ENCODE assay signal across 1 cellular context in the genomic region with DNA sequence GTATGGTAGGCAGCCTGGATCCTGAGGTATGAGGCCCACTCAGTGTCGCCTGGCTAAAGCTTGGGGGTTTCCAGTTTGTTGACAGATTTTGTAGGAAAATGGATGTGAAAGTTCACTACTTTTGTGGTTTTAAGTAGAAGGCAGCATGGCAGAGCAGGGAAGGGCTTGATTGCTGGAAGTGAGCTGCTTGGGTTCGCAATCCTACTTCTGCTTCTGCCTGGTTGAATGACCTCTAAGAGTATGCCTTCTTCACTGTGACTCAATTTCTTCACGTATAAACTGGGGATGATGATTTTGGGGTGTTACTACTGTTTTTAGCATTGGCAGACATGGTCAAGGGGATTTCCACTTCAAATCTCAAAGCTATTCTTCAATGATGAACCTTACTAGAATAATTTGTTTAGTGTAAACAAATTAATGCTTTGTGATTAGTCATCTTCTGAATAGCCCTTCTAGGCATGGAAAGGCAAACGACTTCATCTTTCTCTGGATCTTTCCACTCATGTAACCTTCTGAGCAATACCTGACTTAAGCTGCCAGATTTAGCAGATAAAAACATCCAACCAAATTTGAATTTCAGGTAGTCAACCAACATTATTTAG.
TF ChIP-seq lines count a peak whose summit lies in the region.

No MANE protein-coding gene starts in this region.

TF ChIP-seq in HepG2, 621 proteins besides CTCF, POLR2A, EP300 and RAD21:
- TF ChIP-seq, protein P1, sequence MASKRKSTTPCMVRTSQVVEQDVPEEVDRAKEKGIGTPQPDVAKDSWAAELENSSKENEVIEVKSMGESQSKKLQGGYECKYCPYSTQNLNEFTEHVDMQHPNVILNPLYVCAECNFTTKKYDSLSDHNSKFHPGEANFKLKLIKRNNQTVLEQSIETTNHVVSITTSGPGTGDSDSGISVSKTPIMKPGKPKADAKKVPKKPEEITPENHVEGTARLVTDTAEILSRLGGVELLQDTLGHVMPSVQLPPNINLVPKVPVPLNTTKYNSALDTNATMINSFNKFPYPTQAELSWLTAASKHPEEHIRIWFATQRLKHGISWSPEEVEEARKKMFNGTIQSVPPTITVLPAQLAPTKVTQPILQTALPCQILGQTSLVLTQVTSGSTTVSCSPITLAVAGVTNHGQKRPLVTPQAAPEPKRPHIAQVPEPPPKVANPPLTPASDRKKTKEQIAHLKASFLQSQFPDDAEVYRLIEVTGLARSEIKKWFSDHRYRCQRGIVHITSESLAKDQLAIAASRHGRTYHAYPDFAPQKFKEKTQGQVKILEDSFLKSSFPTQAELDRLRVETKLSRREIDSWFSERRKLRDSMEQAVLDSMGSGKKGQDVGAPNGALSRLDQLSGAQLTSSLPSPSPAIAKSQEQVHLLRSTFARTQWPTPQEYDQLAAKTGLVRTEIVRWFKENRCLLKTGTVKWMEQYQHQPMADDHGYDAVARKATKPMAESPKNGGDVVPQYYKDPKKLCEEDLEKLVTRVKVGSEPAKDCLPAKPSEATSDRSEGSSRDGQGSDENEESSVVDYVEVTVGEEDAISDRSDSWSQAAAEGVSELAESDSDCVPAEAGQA (IDR thresholded peaks at IDR 0.05; ENCODE audit: low read depth) = no peak
- TF ChIP-seq, protein P1 (CRISPR knock-in tag; IDR thresholded peaks at IDR 0.05; ENCODE audit: borderline replicate concordance) = no peak
- TF ChIP-seq ZSCAN25 (CRISPR knock-in tag; IDR thresholded peaks at IDR 0.05) (no peak), ESRRA (CRISPR knock-in tag; IDR thresholded peaks at IDR 0.05; ENCODE audit: low read depth) (no peak)
- TF ChIP-seq, protein P2, sequence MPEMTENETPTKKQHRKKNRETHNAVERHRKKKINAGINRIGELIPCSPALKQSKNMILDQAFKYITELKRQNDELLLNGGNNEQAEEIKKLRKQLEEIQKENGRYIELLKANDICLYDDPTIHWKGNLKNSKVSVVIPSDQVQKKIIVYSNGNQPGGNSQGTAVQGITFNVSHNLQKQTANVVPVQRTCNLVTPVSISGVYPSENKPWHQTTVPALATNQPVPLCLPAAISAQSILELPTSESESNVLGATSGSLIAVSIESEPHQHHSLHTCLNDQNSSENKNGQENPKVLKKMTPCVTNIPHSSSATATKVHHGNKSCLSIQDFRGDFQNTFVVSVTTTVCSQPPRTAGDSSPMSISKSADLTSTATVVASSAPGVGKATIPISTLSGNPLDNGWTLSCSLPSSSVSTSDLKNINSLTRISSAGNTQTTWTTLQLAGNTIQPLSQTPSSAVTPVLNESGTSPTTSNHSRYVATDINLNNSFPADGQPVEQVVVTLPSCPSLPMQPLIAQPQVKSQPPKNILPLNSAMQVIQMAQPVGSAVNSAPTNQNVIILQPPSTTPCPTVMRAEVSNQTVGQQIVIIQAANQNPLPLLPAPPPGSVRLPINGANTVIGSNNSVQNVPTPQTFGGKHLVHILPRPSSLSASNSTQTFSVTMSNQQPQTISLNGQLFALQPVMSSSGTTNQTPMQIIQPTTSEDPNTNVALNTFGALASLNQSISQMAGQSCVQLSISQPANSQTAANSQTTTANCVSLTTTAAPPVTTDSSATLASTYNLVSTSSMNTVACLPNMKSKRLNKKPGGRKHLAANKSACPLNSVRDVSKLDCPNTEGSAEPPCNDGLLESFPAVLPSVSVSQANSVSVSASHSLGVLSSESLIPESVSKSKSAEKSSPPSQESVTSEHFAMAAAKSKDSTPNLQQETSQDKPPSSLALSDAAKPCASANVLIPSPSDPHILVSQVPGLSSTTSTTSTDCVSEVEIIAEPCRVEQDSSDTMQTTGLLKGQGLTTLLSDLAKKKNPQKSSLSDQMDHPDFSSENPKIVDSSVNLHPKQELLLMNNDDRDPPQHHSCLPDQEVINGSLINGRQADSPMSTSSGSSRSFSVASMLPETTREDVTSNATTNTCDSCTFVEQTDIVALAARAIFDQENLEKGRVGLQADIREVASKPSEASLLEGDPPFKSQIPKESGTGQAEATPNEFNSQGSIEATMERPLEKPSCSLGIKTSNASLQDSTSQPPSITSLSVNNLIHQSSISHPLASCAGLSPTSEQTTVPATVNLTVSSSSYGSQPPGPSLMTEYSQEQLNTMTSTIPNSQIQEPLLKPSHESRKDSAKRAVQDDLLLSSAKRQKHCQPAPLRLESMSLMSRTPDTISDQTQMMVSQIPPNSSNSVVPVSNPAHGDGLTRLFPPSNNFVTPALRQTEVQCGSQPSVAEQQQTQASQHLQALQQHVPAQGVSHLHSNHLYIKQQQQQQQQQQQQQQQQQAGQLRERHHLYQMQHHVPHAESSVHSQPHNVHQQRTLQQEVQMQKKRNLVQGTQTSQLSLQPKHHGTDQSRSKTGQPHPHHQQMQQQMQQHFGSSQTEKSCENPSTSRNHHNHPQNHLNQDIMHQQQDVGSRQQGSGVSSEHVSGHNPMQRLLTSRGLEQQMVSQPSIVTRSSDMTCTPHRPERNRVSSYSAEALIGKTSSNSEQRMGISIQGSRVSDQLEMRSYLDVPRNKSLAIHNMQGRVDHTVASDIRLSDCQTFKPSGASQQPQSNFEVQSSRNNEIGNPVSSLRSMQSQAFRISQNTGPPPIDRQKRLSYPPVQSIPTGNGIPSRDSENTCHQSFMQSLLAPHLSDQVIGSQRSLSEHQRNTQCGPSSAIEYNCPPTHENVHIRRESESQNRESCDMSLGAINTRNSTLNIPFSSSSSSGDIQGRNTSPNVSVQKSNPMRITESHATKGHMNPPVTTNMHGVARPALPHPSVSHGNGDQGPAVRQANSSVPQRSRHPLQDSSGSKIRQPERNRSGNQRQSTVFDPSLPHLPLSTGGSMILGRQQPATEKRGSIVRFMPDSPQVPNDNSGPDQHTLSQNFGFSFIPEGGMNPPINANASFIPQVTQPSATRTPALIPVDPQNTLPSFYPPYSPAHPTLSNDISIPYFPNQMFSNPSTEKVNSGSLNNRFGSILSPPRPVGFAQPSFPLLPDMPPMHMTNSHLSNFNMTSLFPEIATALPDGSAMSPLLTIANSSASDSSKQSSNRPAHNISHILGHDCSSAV (CRISPR knock-in tag; IDR thresholded peaks at IDR 0.05; ENCODE audit: borderline replicate concordance) = no peak
